ENCODE assay signal across 25 cellular contexts in genomic region chr6:140782941-140783340, GRCh38.
DNase-seq lines count a peak whose midpoint lies in the region; ATAC-seq, FAIRE-seq and TF ChIP-seq lines count a peak whose summit lies in the region.
"Had no signal": no experiment of that assay in that cellular context is flagged by ENCODE, and none has a peak within 500 bp of the region (broad histone marks: within the 10 kb centered on the region; RNA-seq: fewer than 3 reads in every experiment).

No MANE protein-coding gene starts in this region.

- H3K79me2 ChIP-seq in ACC112 (ENCODE audit: control insufficient read depth, insufficient read depth, low read length, unreplicated experiment), result no peaks in the 10 kb centered on the region

- no peak overlapping the region for H2AFZ ChIP-seq in ACC112 (ENCODE audit: low read length, unreplicated experiment)

- H3K36me3 Mint-ChIP-seq in HFFc6 (ENCODE audit: low read depth) (peaks cover 16% of the 10 kb centered on the region), nephron progenitor cell (ENCODE audit: low read depth) (no peaks in the 10 kb centered on the region)
- H3K36me3 Mint-ChIP-seq: CD14-positive monocyte had no signal

- H3K9me3 Mint-ChIP-seq in HFFc6 (no peaks in the 10 kb centered on the region), nephron progenitor cell (no peaks in the 10 kb centered on the region)

- H3K27ac Mint-ChIP-seq in HFFc6 (peak overlapping the region; percentile 37), nephron progenitor cell (no peak overlapping the region)
- H3K27ac Mint-ChIP-seq: B cell, CD14-positive monocyte had no signal

- H3K27ac ChIP-seq in ACC112 (ENCODE audit: low read depth, low read length), result peak overlapping the region; percentile 2; the same call in 1 of the 2 replicates

- ATAC-seq in HG03097 (IDR thresholded peaks at IDR 0.05; ENCODE audit: low FRiP score, unreplicated experiment), result no peak
- ATAC-seq: GM12878, K562, Panc1 had no signal

- no peak for FAIRE-seq in bronchial epithelial cell (lab: Jason Lieb, UNC)
- FAIRE-seq: GM12878, K562 had no signal

- H3K4me3 ChIP-seq in ACC112 (ENCODE audit: low read depth, low read length), result no peak overlapping the region
- H3K4me3 ChIP-seq in bronchial epithelial cell (ENCODE audit: low read depth, low read length), result no peak overlapping the region
- H3K4me3 ChIP-seq: GM12878, K562 had no signal

- H3K4me3 Mint-ChIP-seq in HFFc6, result no peak overlapping the region
- no peak overlapping the region for H3K4me3 Mint-ChIP-seq in nephron progenitor cell
- H3K4me3 Mint-ChIP-seq: B cell, CD14-positive monocyte had no signal

- no peaks in the 10 kb centered on the region for H3K27me3 ChIP-seq in ACC112 (ENCODE audit: insufficient read depth, low read length)
- no peaks in the 10 kb centered on the region for H3K27me3 ChIP-seq in bronchial epithelial cell (ENCODE audit: control insufficient read depth, insufficient read depth, low read length)

- H3K27me3 Mint-ChIP-seq in HFFc6 (ENCODE audit: insufficient read depth), result no peaks in the 10 kb centered on the region; the same call in 1 of the 2 replicates
- H3K27me3 Mint-ChIP-seq in nephron progenitor cell (ENCODE audit: low read depth, poor library complexity), result no peaks in the 10 kb centered on the region
- H3K27me3 Mint-ChIP-seq: B cell had no signal

- H3K4me1 ChIP-seq in ACC112 (ENCODE audit: control insufficient read depth, insufficient read depth, low read length, unreplicated experiment), result peaks cover 17% of the 10 kb centered on the region

- H3K4me1 Mint-ChIP-seq in HFFc6 (ENCODE audit: low read depth) (peaks cover 47% of the 10 kb centered on the region), nephron progenitor cell (no peaks in the 10 kb centered on the region)
- H3K4me1 Mint-ChIP-seq: B cell, CD14-positive monocyte had no signal

- DNase-seq in HFFc6, result peak; percentile 5
- peak; percentile 41 for DNase-seq in bronchial epithelial cell (ENCODE audit: low read depth)
- DNase-seq in kidney tubule cell (ENCODE audit: low spot score), result peak; percentile 9
- no peak for DNase-seq in cortex of kidney (lab: John Stamatoyannopoulos, UW)
- no peak for DNase-seq in DMS53 (lab: John Stamatoyannopoulos, UW)
- no peak for DNase-seq in nephron progenitor cell
- DNase-seq: 8988T; DMS79; H7; MM.1S; NCI-H1092 treated with DMSO at 0.1 percent for 48 hours; NCI-H1436 treated with DMSO at 0.1 percent for 48 hours; NCI-H2029; NCI-H226; NCI-H524; NCI-H774; NK-92 treated with Interleukin-12 subunit alpha and Interleukin-12 subunit beta, amount 100 ng/mL, for 24 hours; SIG-M5 had no signal

- H3K36me3 ChIP-seq in ACC112 (ENCODE audit: insufficient read depth, low read length), result no peaks in the 10 kb centered on the region
- H3K36me3 ChIP-seq in bronchial epithelial cell (ENCODE audit: control insufficient read depth, insufficient read depth, low read length), result no peaks in the 10 kb centered on the region

- TF ChIP-seq CTCF in HFFc6 (IDR thresholded peaks at IDR 0.05) (no peak), bronchial epithelial cell (IDR thresholded peaks at IDR 0.05; ENCODE audit: insufficient read depth, low read length, severe bottlenecking) (no peak), nephron progenitor cell (IDR thresholded peaks at IDR 0.05) (no peak)

Comparison
In these comparisons a context has a peak if more than half of its experiments do, and no peak if none do; other contexts are left out.
1. DNase-seq: peak in HFFc6 (single experiment), bronchial epithelial cell (single experiment) and kidney tubule cell (single experiment); none in cortex of kidney (single experiment), DMS53 (single experiment) and nephron progenitor cell (single experiment).